In genomic region chr22:29726512-29727247, GRCh38 we compare ENCODE assay signal across 1 cellular context.
TF ChIP-seq lines count a peak whose summit lies in the region.

No MANE protein-coding gene starts in this region.

TF ChIP-seq in endothelial cell of umbilical vein, 7 proteins besides CTCF, POLR2A, EP300 and RAD21:
- TF ChIP-seq MAX (IDR thresholded peaks at IDR 0.05; ENCODE audit: insufficient read depth, insufficient read length): no peak
- no peak for TF ChIP-seq JUN (IDR thresholded peaks at IDR 0.05; ENCODE audit: borderline replicate concordance, insufficient read depth, insufficient read length, low read depth)
TF ChIP-seq in endothelial cell of umbilical vein: peak in this region for 0.
